ENCODE assay signal across 1 cellular context in the genomic region with DNA sequence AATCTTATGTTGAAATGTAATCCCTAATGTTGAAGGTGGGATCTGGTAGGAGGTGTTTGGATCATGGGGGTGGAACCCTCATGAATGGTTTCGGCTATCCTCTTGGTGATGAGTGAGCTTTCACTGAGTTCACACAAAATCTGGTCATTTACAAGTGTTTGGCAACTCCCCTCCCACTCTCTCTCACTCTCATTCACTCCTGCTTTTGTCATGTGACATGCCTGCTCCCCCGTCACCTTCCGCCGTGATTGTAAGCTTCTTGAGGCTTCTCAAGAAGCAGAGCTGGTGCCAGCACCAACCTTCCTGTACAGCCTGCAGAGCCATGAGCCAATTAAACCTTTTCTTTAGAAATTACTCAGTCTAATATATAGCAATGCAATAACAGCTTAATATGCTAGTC.
TF ChIP-seq lines count a peak whose summit lies in the region.

No MANE protein-coding gene starts in this region.

TF ChIP-seq in GM23338, 12 proteins besides CTCF, POLR2A, EP300 and RAD21 (continued from another document):
- TF ChIP-seq, protein P1, sequence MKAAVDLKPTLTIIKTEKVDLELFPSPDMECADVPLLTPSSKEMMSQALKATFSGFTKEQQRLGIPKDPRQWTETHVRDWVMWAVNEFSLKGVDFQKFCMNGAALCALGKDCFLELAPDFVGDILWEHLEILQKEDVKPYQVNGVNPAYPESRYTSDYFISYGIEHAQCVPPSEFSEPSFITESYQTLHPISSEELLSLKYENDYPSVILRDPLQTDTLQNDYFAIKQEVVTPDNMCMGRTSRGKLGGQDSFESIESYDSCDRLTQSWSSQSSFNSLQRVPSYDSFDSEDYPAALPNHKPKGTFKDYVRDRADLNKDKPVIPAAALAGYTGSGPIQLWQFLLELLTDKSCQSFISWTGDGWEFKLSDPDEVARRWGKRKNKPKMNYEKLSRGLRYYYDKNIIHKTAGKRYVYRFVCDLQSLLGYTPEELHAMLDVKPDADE (IDR thresholded peaks at IDR 0.05), result no peak
- no peak for TF ChIP-seq STAT1 (IDR thresholded peaks at IDR 0.05; ENCODE audit: unreplicated experiment)
- no peak for TF ChIP-seq NANOG (IDR thresholded peaks at IDR 0.05; ENCODE audit: borderline replicate concordance)
- no peak for TF ChIP-seq EZH2 (IDR thresholded peaks at IDR 0.05; ENCODE audit: low read depth, unreplicated experiment)
- no peak for TF ChIP-seq ZNF114 (CRISPR knock-in tag; IDR thresholded peaks at IDR 0.05)
- no peak for TF ChIP-seq ZNF462 (CRISPR knock-in tag; IDR thresholded peaks at IDR 0.05)
- no peak for TF ChIP-seq REST (IDR thresholded peaks at IDR 0.05; ENCODE audit: unreplicated experiment)
- no peak for TF ChIP-seq POLR2AphosphoS5 (IDR thresholded peaks at IDR 0.05; ENCODE audit: low read depth)
- no peak for TF ChIP-seq EZH2phosphoT487 (IDR thresholded peaks at IDR 0.05; ENCODE audit: unreplicated experiment)
- TF ChIP-seq JUNB (IDR thresholded peaks at IDR 0.05; ENCODE audit: unreplicated experiment), result no peak
TF ChIP-seq in GM23338: peak in this region for 0.
